Comparison of ENCODE assay signal across 19 cellular contexts in genomic region chr1:79362470-79362869, GRCh38.
"Had no signal": no experiment of that assay in that cellular context is flagged by ENCODE, and none has a peak within 500 bp of the region (broad histone marks: within the 10 kb centered on the region; RNA-seq: fewer than 3 reads in every experiment).

No MANE protein-coding gene starts in this region.

- H3K4me3 ChIP-seq: body of pancreas, coronary artery, lung, pancreas, sigmoid colon, thoracic aorta, upper lobe of right lung had no signal

- H3K27me3 Mint-ChIP-seq: activated CD4-positive, alpha-beta memory T cell treated with anti-CD3 and anti-CD28 coated beads, Interleukin-2, amount 10 ng/mL, durations not matched to agents 7 days and 5 days; activated naive CD8-positive, alpha-beta T cell treated with anti-CD3 and anti-CD28 coated beads, Interleukin-2, amount 10 ng/mL, durations not matched to agents 7 days and 5 days; activated T-cell treated with anti-CD3 and anti-CD28 coated beads, Interleukin-2, amount 50 U/mL, for 24 hours; stimulated activated naive B cell treated with anti-CD40 and anti-IgM and Interleukin-4, amounts not matched to agents 10 μg/mL and 1 μg/mL and 100 μg/mL, for 72 hours had no signal

- H3K27ac Mint-ChIP-seq: activated CD4-positive, alpha-beta memory T cell treated with anti-CD3 and anti-CD28 coated beads, Interleukin-2, amount 10 ng/mL, durations not matched to agents 7 days and 5 days; activated naive CD8-positive, alpha-beta T cell treated with anti-CD3 and anti-CD28 coated beads, Interleukin-2, amount 10 ng/mL, durations not matched to agents 7 days and 5 days; activated T-cell treated with anti-CD3 and anti-CD28 coated beads, Interleukin-2, amount 50 U/mL, for 24 hours; activated T-helper 2 cell treated with anti-CD3 and anti-CD28 coated beads, Interferon-gamma antibody, Interleukin-2, Interleukin-4, amounts not matched to agents 10 μg/mL and 5 μg/mL and 100 μg/mL, durations not matched to agents 14 hours and 24 hours and 36 hours; nephron progenitor cell; stimulated activated naive B cell treated with anti-CD40 and anti-IgM and Interleukin-4, amounts not matched to agents 10 μg/mL and 1 μg/mL and 100 μg/mL, for 72 hours; WTC11 had no signal

- H3K4me1 ChIP-seq: body of pancreas, pancreas, sigmoid colon, upper lobe of right lung had no signal

- H3K27ac ChIP-seq: body of pancreas, coronary artery, pancreas, sigmoid colon, thoracic aorta, upper lobe of right lung had no signal

- H3K36me3 Mint-ChIP-seq: activated naive CD8-positive, alpha-beta T cell treated with anti-CD3 and anti-CD28 coated beads, Interleukin-2, amount 10 ng/mL, durations not matched to agents 7 days and 5 days; stimulated activated naive B cell treated with anti-CD40 and anti-IgM and Interleukin-4, amounts not matched to agents 10 μg/mL and 1 μg/mL and 100 μg/mL, for 72 hours; WTC11 had no signal

- H3K9me3 ChIP-seq: body of pancreas, pancreas, sigmoid colon, thoracic aorta, upper lobe of right lung had no signal

- H3K4me1 Mint-ChIP-seq: activated CD4-positive, alpha-beta memory T cell treated with anti-CD3 and anti-CD28 coated beads, Interleukin-2, amount 10 ng/mL, durations not matched to agents 7 days and 5 days; activated naive CD8-positive, alpha-beta T cell treated with anti-CD3 and anti-CD28 coated beads, Interleukin-2, amount 10 ng/mL, durations not matched to agents 7 days and 5 days; nephron progenitor cell; stimulated activated naive B cell treated with anti-CD40 and anti-IgM and Interleukin-4, amounts not matched to agents 10 μg/mL and 1 μg/mL and 100 μg/mL, for 72 hours had no signal

- H3K4me3 Mint-ChIP-seq: activated CD4-positive, alpha-beta memory T cell treated with anti-CD3 and anti-CD28 coated beads, Interleukin-2, amount 10 ng/mL, durations not matched to agents 7 days and 5 days; activated naive CD8-positive, alpha-beta T cell treated with anti-CD3 and anti-CD28 coated beads, Interleukin-2, amount 10 ng/mL, durations not matched to agents 7 days and 5 days; activated T-cell treated with anti-CD3 and anti-CD28 coated beads, Interleukin-2, amount 50 U/mL, for 24 hours; nephron progenitor cell; stimulated activated naive B cell treated with anti-CD40 and anti-IgM and Interleukin-4, amounts not matched to agents 10 μg/mL and 1 μg/mL and 100 μg/mL, for 72 hours; WTC11 had no signal

- H3K9me3 Mint-ChIP-seq: activated CD4-positive, alpha-beta memory T cell treated with anti-CD3 and anti-CD28 coated beads, Interleukin-2, amount 10 ng/mL, durations not matched to agents 7 days and 5 days; activated naive CD8-positive, alpha-beta T cell treated with anti-CD3 and anti-CD28 coated beads, Interleukin-2, amount 10 ng/mL, durations not matched to agents 7 days and 5 days; activated T-cell treated with anti-CD3 and anti-CD28 coated beads, Interleukin-2, amount 50 U/mL, for 24 hours; activated T-helper 2 cell treated with anti-CD3 and anti-CD28 coated beads, Interferon-gamma antibody, Interleukin-2, Interleukin-4, amounts not matched to agents 10 μg/mL and 5 μg/mL and 100 μg/mL, durations not matched to agents 14 hours and 24 hours and 36 hours; nephron progenitor cell; stimulated activated naive B cell treated with anti-CD40 and anti-IgM and Interleukin-4, amounts not matched to agents 10 μg/mL and 1 μg/mL and 100 μg/mL, for 72 hours had no signal

- DNase-seq: activated CD4-positive, alpha-beta memory T cell treated with anti-CD3 and anti-CD28 coated beads, Interleukin-2, amount 10 ng/mL, durations not matched to agents 7 days and 5 days; activated CD4-positive, alpha-beta T cell treated with anti-CD3 and anti-CD28 coated beads for 4 hours; activated naive CD4-positive, alpha-beta T cell treated with Interleukin-2 at 50 U/mL for 16 hours; activated naive CD8-positive, alpha-beta T cell treated with anti-CD3 and anti-CD28 coated beads, Interleukin-2, amount 10 ng/mL, durations not matched to agents 7 days and 5 days; activated T-cell treated with anti-CD3 and anti-CD28 coated beads, Interleukin-2, amount 50 U/mL, for 24 hours; body of pancreas; foreskin melanocyte; nephron progenitor cell; pancreas; sigmoid colon; stimulated activated naive B cell treated with anti-CD40 and anti-IgM and Interleukin-4, amounts not matched to agents 10 μg/mL and 1 μg/mL and 100 μg/mL, for 72 hours; SW 1271; upper lobe of right lung had no signal

- H3K36me3 ChIP-seq: pancreas, sigmoid colon, thoracic aorta, upper lobe of right lung had no signal

- H3K27me3 ChIP-seq: body of pancreas, pancreas, sigmoid colon, upper lobe of right lung had no signal

- ATAC-seq: body of pancreas; left lobe of liver; pancreas; stimulated activated naive B cell treated with anti-CD40 and anti-IgM and Interleukin-4, amounts not matched to agents 10 μg/mL and 1 μg/mL and 100 μg/mL, for 72 hours; upper lobe of right lung; WTC11 had no signal
